17 cellular contexts compared by ENCODE assay signal in genomic region chr2:47744074-47744473, GRCh38. TPM values are rescaled to one million over a fixed set of nuclear protein-coding genes. Genes with fewer than 3 reads are reported as not detected.
A peak's percentile ranks its signal among the peaks of the same experiment; 100 is the strongest.
DNase-seq lines count a peak whose midpoint lies in the region; ATAC-seq and TF ChIP-seq lines count a peak whose summit lies in the region.
"Had no signal": no experiment of that assay in that cellular context is flagged by ENCODE, and none has a peak within 500 bp of the region (broad histone marks: within the 10 kb centered on the region; RNA-seq: fewer than 3 reads in every experiment).

No MANE protein-coding gene starts in this region.

- no peak overlapping the region for H3K4me2 ChIP-seq in Karpas-422 (ENCODE audit: low read depth, low read length, poor library complexity, severe bottlenecking)

- ATAC-seq in stimulated activated naive CD8-positive, alpha-beta T cell treated with anti-CD3 and anti-CD28 coated beads, Interleukin-15, amount 100 ng/mL, for 72 hours = peak; percentile 43
- no peak for ATAC-seq in stimulated activated naive CD8-positive, alpha-beta T cell treated with anti-CD3 and anti-CD28 coated beads, Interleukin-15, Interleukin-2, amounts not matched to agents 100 U/mL and 50 U/mL, for 24 hours
- ATAC-seq: HepG2, K562 had no signal

- no peaks in the 10 kb centered on the region for H3K4me1 Mint-ChIP-seq in stimulated activated naive CD8-positive, alpha-beta T cell treated with anti-CD3 and anti-CD28 coated beads, Interleukin-15, amount 100 ng/mL, for 72 hours
- peaks cover 34% of the 10 kb centered on the region for H3K4me1 Mint-ChIP-seq in endodermal cell
- H3K4me1 Mint-ChIP-seq: CD4-positive, alpha-beta memory T cell had no signal

- no peak overlapping the region for H3K4me3 Mint-ChIP-seq in stimulated activated naive CD8-positive, alpha-beta T cell treated with anti-CD3 and anti-CD28 coated beads, Interleukin-15, amount 100 ng/mL, for 72 hours
- H3K4me3 Mint-ChIP-seq in endodermal cell = no peak overlapping the region
- H3K4me3 Mint-ChIP-seq: CD4-positive, alpha-beta memory T cell had no signal

- no peaks in the 10 kb centered on the region for H3K9me2 ChIP-seq in Karpas-422 (replicated peaks; ENCODE audit: insufficient read depth, low read length)

- H3K27ac Mint-ChIP-seq in stimulated activated naive CD8-positive, alpha-beta T cell treated with anti-CD3 and anti-CD28 coated beads, Interleukin-15, amount 100 ng/mL, for 72 hours = no peak overlapping the region
- peak overlapping the region; percentile 58 for H3K27ac Mint-ChIP-seq in endodermal cell
- H3K27ac Mint-ChIP-seq: CD4-positive, alpha-beta memory T cell had no signal

- peaks cover 11 to 14% of the 10 kb centered on the region in 2 donors for H3K9me3 Mint-ChIP-seq in stimulated activated naive CD8-positive, alpha-beta T cell treated with anti-CD3 and anti-CD28 coated beads, Interleukin-15, amount 100 ng/mL, for 72 hours
- peaks cover 35% of the 10 kb centered on the region for H3K9me3 Mint-ChIP-seq in endodermal cell

- H3K27ac ChIP-seq in Karpas-422 (ENCODE audit: low read length) = 0 out of 2 replicates have a peak overlapping the region, but pooled peaks have one; percentile 12
- no peak overlapping the region for H3K27ac ChIP-seq in endodermal cell (ENCODE audit: low read depth, low read length)
- H3K27ac ChIP-seq: C4-2B had no signal

- no peak overlapping the region for H3K4me3 ChIP-seq in Karpas-422 (ENCODE audit: low read length)
- no peak overlapping the region for H3K4me3 ChIP-seq in endodermal cell (ENCODE audit: low read length)
- H3K4me3 ChIP-seq: K562 had no signal

- H3K36me3 ChIP-seq in Karpas-422 (ENCODE audit: insufficient read depth, low read length) = peaks cover 37% of the 10 kb centered on the region
- no peaks in the 10 kb centered on the region for H3K36me3 ChIP-seq in endodermal cell (ENCODE audit: control insufficient read depth, insufficient read depth, low read length)

- peaks cover 23% of the 10 kb centered on the region for H3K36me3 Mint-ChIP-seq in endodermal cell (ENCODE audit: low read depth)

- peaks cover 22% of the 10 kb centered on the region for H3K27me3 Mint-ChIP-seq in stimulated activated naive CD8-positive, alpha-beta T cell treated with anti-CD3 and anti-CD28 coated beads, Interleukin-15, amount 100 ng/mL, for 72 hours
- no peaks in the 10 kb centered on the region for H3K27me3 Mint-ChIP-seq in endodermal cell (ENCODE audit: insufficient read depth)

- in situ Hi-C loops in ACHN (cut with HindIII; ENCODE audit: low pct_ligation_motif_present, low pct_unique_long_range_greater_than_20kb, low sequenced_read_pairs) = no loop called here

- H3K27me3 ChIP-seq in Karpas-422 (ENCODE audit: low read length) (no peaks in the 10 kb centered on the region), endodermal cell (ENCODE audit: control insufficient read depth, insufficient read depth, low read length, poor library complexity, severe bottlenecking) (no peaks in the 10 kb centered on the region)

- H3K9ac ChIP-seq in Karpas-422 (ENCODE audit: low read length) (no peak overlapping the region), endodermal cell (ENCODE audit: extremely low read depth, low read length, poor library complexity, severe bottlenecking) (no peak overlapping the region)

- no peaks in the 10 kb centered on the region for H4K20me1 ChIP-seq in Karpas-422 (ENCODE audit: insufficient read depth, low read depth, low read length)

- peaks cover 15% of the 10 kb centered on the region for H3K4me1 ChIP-seq in Karpas-422 (ENCODE audit: low read length)
- H3K4me1 ChIP-seq in endodermal cell (ENCODE audit: control insufficient read depth, insufficient read depth, low read length) = peaks cover 6% of the 10 kb centered on the region

- peaks cover 6% of the 10 kb centered on the region; the same call in 1 of the 2 replicates for H3K79me2 ChIP-seq in Karpas-422 (ENCODE audit: low read length)

- no peaks in the 10 kb centered on the region for H3K9me3 ChIP-seq in Karpas-422 (ENCODE audit: low read length)
- H3K9me3 ChIP-seq in endodermal cell (ENCODE audit: control insufficient read depth, low read length) = peaks cover 42% of the 10 kb centered on the region

- H2AFZ ChIP-seq in Karpas-422 (ENCODE audit: low read length) = no peak overlapping the region

- DNase-seq in stimulated activated naive CD8-positive, alpha-beta T cell treated with anti-CD3 and anti-CD28 coated beads, Interleukin-15, amount 100 ng/mL, for 72 hours = no peak
- no peak for DNase-seq in stimulated activated naive CD8-positive, alpha-beta T cell treated with anti-CD3 and anti-CD28 coated beads, Interleukin-15, Interleukin-2, amounts not matched to agents 100 U/mL and 50 U/mL, for 24 hours
- DNase-seq in Karpas-422 (no peak), endodermal cell (no peak), hypothalamus (lab: John Stamatoyannopoulos, UW) (no peak), ACHN (no peak)
- no peak for DNase-seq in activated CD4-positive, alpha-beta T cell treated with anti-CD3 and anti-CD28 coated beads for 1 hour
- DNase-seq: 8988T; CD4-positive, alpha-beta memory T cell; COR-L47; DMS153; DMS79 treated with DMSO at 0.1 percent for 48 hours; GDM1; H7 had no signal

- no peak for TF ChIP-seq CTCF in endodermal cell (conservative IDR thresholded peaks at IDR 0.05)

- WGBS in endodermal cell (ENCODE audit: insufficient coverage in 1 of 2, insufficient read length in 1 of 2), 2 experiments = 94% methylated on average over 2 of the region's 2 CpGs; no CpG with 5 or more reads in 1 of the 2 experiments

RNA-seq across cellular contexts. Expression of gene MSH6, which starts 38.9 kb away (rescaled TPM):
- 82.9 and 124 TPM in 2 replicates for total RNA-seq in Karpas-422 (2014; rRNA removed; shearing (Covaris generic); ENCODE audit: low replicate concordance)
- 100 to 1,000 TPM; 363 to 368 TPM for total RNA-seq in endodermal cell
- 136 TPM for polyA plus RNA-seq in endodermal cell (2013, experiment 1 of 2)
- 134 TPM for polyA plus RNA-seq in endodermal cell (2013, experiment 2 of 2)
